ENCODE assay signal across 5 cellular contexts in genomic region chr12:9738906-9739305, GRCh38. TPM values are rescaled to one million over a fixed set of nuclear protein-coding genes. Genes with fewer than 3 reads are reported as not detected.
"Had no signal": no experiment of that assay in that cellular context is flagged by ENCODE, and none has a peak within 500 bp of the region (broad histone marks: within the 10 kb centered on the region; RNA-seq: fewer than 3 reads in every experiment).

No MANE protein-coding gene starts in this region.

RNA-seq across cellular contexts. Expression of gene CLECL1, which starts 6.0 kb away (rescaled TPM):
- total RNA-seq: body of pancreas, gastrocnemius medialis, left ventricle myocardium inferior, tibial nerve had no signal
- polyA plus RNA-seq: keratinocyte had no signal

RNA-seq across cellular contexts. Expression of gene CD69, which starts 21.8 kb away (rescaled TPM):
- polyA plus RNA-seq: keratinocyte had no signal
